In genomic region chr14:98298481-98299227, GRCh38 we compare ENCODE assay signal across 21 cellular contexts.
"Had no signal": no experiment of that assay in that cellular context is flagged by ENCODE, and none has a peak within 500 bp of the region (broad histone marks: within the 10 kb centered on the region; RNA-seq: fewer than 3 reads in every experiment).

No MANE protein-coding gene starts in this region.

- H3K36me3 ChIP-seq: adrenal gland had no signal

- H3K27me3 ChIP-seq: adrenal gland had no signal

- H3K27ac ChIP-seq: adrenal gland, PC-9 had no signal

- H3K4me1 Mint-ChIP-seq: activated B cell treated with CpG ODN at 0.5 μM for 24 hours; activated CD4-positive, alpha-beta memory T cell treated with anti-CD3 and anti-CD28 coated beads, Interleukin-2, amount 10 ng/mL, durations not matched to agents 7 days and 5 days; activated naive CD8-positive, alpha-beta T cell treated with anti-CD3 and anti-CD28 coated beads, Interleukin-2, amount 10 ng/mL, durations not matched to agents 7 days and 5 days had no signal

- H3K4me1 ChIP-seq: adrenal gland had no signal

- H3K27ac Mint-ChIP-seq: activated B cell treated with CpG ODN at 0.5 μM for 24 hours; activated CD4-positive, alpha-beta memory T cell treated with anti-CD3 and anti-CD28 coated beads, Interleukin-2, amount 10 ng/mL, durations not matched to agents 7 days and 5 days; activated naive CD8-positive, alpha-beta T cell treated with anti-CD3 and anti-CD28 coated beads, Interleukin-2, amount 10 ng/mL, durations not matched to agents 7 days and 5 days; activated T-helper 2 cell treated with anti-CD3 and anti-CD28 coated beads, Interferon-gamma antibody, Interleukin-2, Interleukin-4, amounts not matched to agents 10 μg/mL and 5 μg/mL and 100 μg/mL, durations not matched to agents 14 hours and 24 hours and 36 hours had no signal

- H3K36me3 Mint-ChIP-seq: activated naive CD8-positive, alpha-beta T cell treated with anti-CD3 and anti-CD28 coated beads, Interleukin-2, amount 10 ng/mL, durations not matched to agents 7 days and 5 days had no signal

- H3K27me3 Mint-ChIP-seq: activated B cell treated with CpG ODN at 0.5 μM for 24 hours; activated CD4-positive, alpha-beta memory T cell treated with anti-CD3 and anti-CD28 coated beads, Interleukin-2, amount 10 ng/mL, durations not matched to agents 7 days and 5 days had no signal

- H3K4me3 Mint-ChIP-seq: activated B cell treated with CpG ODN at 0.5 μM for 24 hours; activated CD4-positive, alpha-beta memory T cell treated with anti-CD3 and anti-CD28 coated beads, Interleukin-2, amount 10 ng/mL, durations not matched to agents 7 days and 5 days; activated naive CD8-positive, alpha-beta T cell treated with anti-CD3 and anti-CD28 coated beads, Interleukin-2, amount 10 ng/mL, durations not matched to agents 7 days and 5 days had no signal

- H3K9me3 ChIP-seq: adrenal gland had no signal

- H3K4me3 ChIP-seq: adrenal gland, PC-9 had no signal

- DNase-seq: activated B cell treated with CpG ODN at 0.5 μM for 24 hours; activated CD4-positive, alpha-beta memory T cell treated with anti-CD3 and anti-CD28 coated beads, Interleukin-2, amount 10 ng/mL, durations not matched to agents 7 days and 5 days; activated CD4-positive, alpha-beta T cell treated with anti-CD3 and anti-CD28 coated beads, Interleukin-2, amount 50 U/mL, for 1 hour; activated gamma-delta T cell treated with Interleukin-2 at 50 U/mL for 16 hours; activated naive CD4-positive, alpha-beta T cell treated with anti-CD3 and anti-CD28 coated beads, Interleukin-2, amount 50 U/mL, for 16 hours; activated naive CD8-positive, alpha-beta T cell treated with anti-CD3 and anti-CD28 coated beads, Interleukin-2, amount 10 ng/mL, durations not matched to agents 7 days and 5 days; activated T-cell treated with anti-CD3 and anti-CD28 coated beads for 4 hours; activated T-cell treated with anti-CD3 and anti-CD28 coated beads, Interleukin-2, amount 50 U/mL, for 48 hours; adrenal gland; anterior cingulate cortex; caudate nucleus; KBM-7; NCI-H1092; NCI-H1417; NCI-H2029; NCI-H510A treated with DMSO at 0.1 percent for 48 hours; NCI-H69; PC-9; SHP77 treated with DMSO at 0.1 percent for 48 hours; T1000 had no signal
